In genomic region chr2:173402405-173402974, GRCh38 we compare ENCODE assay signal across 8 cellular contexts. TPM values are rescaled to one million over a fixed set of nuclear protein-coding genes. Genes with fewer than 3 reads are reported as not detected.
DNase-seq lines count a peak whose midpoint lies in the region; ATAC-seq and TF ChIP-seq lines count a peak whose summit lies in the region.

No MANE protein-coding gene starts in this region.

- H3K9me3 Mint-ChIP-seq in activated CD4-positive, alpha-beta memory T cell treated with anti-CD3 and anti-CD28 coated beads, Interleukin-2, amount 10 ng/mL, durations not matched to agents 7 days and 5 days, result no peaks in the 10 kb centered on the region
- no peaks in the 10 kb centered on the region for H3K9me3 Mint-ChIP-seq in effector memory CD8-positive, alpha-beta T cell
- H3K9me3 Mint-ChIP-seq in memory B cell, result no peaks in the 10 kb centered on the region

- no peak overlapping the region for H3K4me3 Mint-ChIP-seq in activated CD4-positive, alpha-beta memory T cell treated with anti-CD3 and anti-CD28 coated beads, Interleukin-2, amount 10 ng/mL, durations not matched to agents 7 days and 5 days
- no peak overlapping the region for H3K4me3 Mint-ChIP-seq in effector memory CD8-positive, alpha-beta T cell
- no peak overlapping the region for H3K4me3 Mint-ChIP-seq in memory B cell

- peak; percentile 87 for TF ChIP-seq CTCF in GM12874 (IDR thresholded peaks at IDR 0.05; ENCODE audit: insufficient read depth, low read depth, low read length)

- H3K36me3 Mint-ChIP-seq in activated CD4-positive, alpha-beta memory T cell treated with anti-CD3 and anti-CD28 coated beads, Interleukin-2, amount 10 ng/mL, durations not matched to agents 7 days and 5 days (ENCODE audit: low read depth), result no peaks in the 10 kb centered on the region
- H3K36me3 Mint-ChIP-seq in effector memory CD8-positive, alpha-beta T cell (ENCODE audit: insufficient read depth), result no peaks in the 10 kb centered on the region
- no peaks in the 10 kb centered on the region for H3K36me3 Mint-ChIP-seq in memory B cell

- CTCF ChIA-PET in activated CD4-positive, alpha-beta memory T cell treated with anti-CD3 and anti-CD28 coated beads, Interleukin-2, amount 10 ng/mL, durations not matched to agents 7 days and 5 days (lab: Charles Lee), result interaction anchor here (0.5 to 5.4 kb wide), 10 partner anchors 13 to 1091 kb away, joined by 3 to 30 read pairs (median 4); no protein-coding TSS in a partner anchor

- ATAC-seq in HG03571 (IDR thresholded peaks at IDR 0.05; ENCODE audit: unreplicated experiment) (peak; percentile 64), memory B cell (ENCODE audit: low read depth) (peak; percentile 90), GM21737 (IDR thresholded peaks at IDR 0.05; ENCODE audit: unreplicated experiment) (no peak)
- ATAC-seq in effector memory CD8-positive, alpha-beta T cell (replicated peaks), result peak; percentile 90

- H3K4me1 Mint-ChIP-seq in activated CD4-positive, alpha-beta memory T cell treated with anti-CD3 and anti-CD28 coated beads, Interleukin-2, amount 10 ng/mL, durations not matched to agents 7 days and 5 days, result peaks cover 8% of the 10 kb centered on the region
- H3K4me1 Mint-ChIP-seq in effector memory CD8-positive, alpha-beta T cell (ENCODE audit: low read depth in 2 of 2), result peaks cover 6 to 8% of the 10 kb centered on the region in 2 donors
- H3K4me1 Mint-ChIP-seq in memory B cell, result peaks cover 4% of the 10 kb centered on the region

- POLR2A ChIA-PET in activated CD4-positive, alpha-beta memory T cell treated with anti-CD3 and anti-CD28 coated beads, Interleukin-2, amount 10 ng/mL, durations not matched to agents 7 days and 5 days (lab: Charles Lee), result interaction anchor here (1.2 kb wide), 2 partner anchors 47 to 48 kb away, joined by 3 to 4 read pairs; partner anchors contain the start of gene CDCA7

- DNase-seq in NCI-H774 (lab: John Stamatoyannopoulos, UW) (peak; percentile 83), memory B cell (ENCODE audit: low spot score in 2 of 2) (peak; percentile 69 to 74)
- DNase-seq in activated CD4-positive, alpha-beta memory T cell treated with anti-CD3 and anti-CD28 coated beads, Interleukin-2, amount 10 ng/mL, durations not matched to agents 7 days and 5 days, result peak; percentile 75
- DNase-seq in effector memory CD8-positive, alpha-beta T cell, result peak; percentile 65 to 71 (median 68)
- DNase-seq in stimulated activated CD8-positive, alpha-beta memory T cell treated with anti-CD3 and anti-CD28 coated beads, Interleukin-15, amount 100 ng/mL, for 24 hours (ENCODE audit: low read depth), result peak; percentile 34

- peaks cover 67% of the 10 kb centered on the region for H3K27me3 Mint-ChIP-seq in activated CD4-positive, alpha-beta memory T cell treated with anti-CD3 and anti-CD28 coated beads, Interleukin-2, amount 10 ng/mL, durations not matched to agents 7 days and 5 days
- peaks cover 78 to 90% of the 10 kb centered on the region in 2 donors for H3K27me3 Mint-ChIP-seq in effector memory CD8-positive, alpha-beta T cell
- H3K27me3 Mint-ChIP-seq in memory B cell, result peaks cover 24% of the 10 kb centered on the region

- no peak overlapping the region for H3K27ac Mint-ChIP-seq in activated CD4-positive, alpha-beta memory T cell treated with anti-CD3 and anti-CD28 coated beads, Interleukin-2, amount 10 ng/mL, durations not matched to agents 7 days and 5 days
- no peak overlapping the region for H3K27ac Mint-ChIP-seq in effector memory CD8-positive, alpha-beta T cell
- H3K27ac Mint-ChIP-seq in memory B cell, result no peak overlapping the region

RNA-seq across cellular contexts. Expression of gene CDCA7, which starts 47.8 kb away (rescaled TPM):
- total RNA-seq in activated CD4-positive, alpha-beta memory T cell treated with anti-CD3 and anti-CD28 coated beads, Interleukin-2, amount 10 ng/mL, durations not matched to agents 7 days and 5 days, result 10 to 100 TPM; 65.2 to 66.6 TPM
